9 cellular contexts compared by ENCODE assay signal in the genomic region with DNA sequence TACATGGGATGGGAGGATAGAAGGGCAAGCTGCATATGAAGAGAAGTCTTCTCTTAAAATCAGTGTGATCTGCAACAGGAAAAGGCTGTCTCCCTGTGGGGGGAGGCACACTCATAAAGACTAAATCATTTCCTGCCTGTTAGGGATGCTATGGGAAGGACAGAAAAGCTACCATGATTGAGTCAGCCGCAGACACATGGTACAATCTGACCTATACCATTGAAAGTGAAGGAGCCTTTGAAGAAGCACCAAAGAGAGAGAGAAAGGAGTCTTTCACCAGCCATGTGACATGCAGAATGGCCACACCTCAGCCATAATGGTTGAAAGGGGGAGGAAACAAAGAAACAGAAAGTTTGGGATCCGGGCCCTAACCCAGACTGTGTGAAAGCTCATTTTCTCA. TPM values are rescaled to one million over a fixed set of nuclear protein-coding genes. Genes with fewer than 3 reads are reported as not detected.
A peak's percentile ranks its signal among the peaks of the same experiment; 100 is the strongest.
DNase-seq lines count a peak whose midpoint lies in the region; ATAC-seq and TF ChIP-seq lines count a peak whose summit lies in the region.
"Had no signal": no experiment of that assay in that cellular context is flagged by ENCODE, and none has a peak within 500 bp of the region (broad histone marks: within the 10 kb centered on the region; RNA-seq: fewer than 3 reads in every experiment).

No MANE protein-coding gene starts in this region.

- intact Hi-C loops in CD4-positive, alpha-beta T cell (cut with DNase I, micrococcal nuclease), result loop anchor here in 1 of 2 experiments (2.0 to 5.0 kb wide), 2 partner anchors 15 to 219 kb away; no protein-coding TSS in a partner anchor

- H3K27ac Mint-ChIP-seq in CD4-positive, alpha-beta T cell, result peak overlapping the region; percentile 71

- no peak for TF ChIP-seq CTCF in CD4-positive, alpha-beta T cell (IDR thresholded peaks at IDR 0.05)
- no peak for TF ChIP-seq CTCF in HFF-Myc (IDR thresholded peaks at IDR 0.05; ENCODE audit: low read depth, low read length, missing control alignments)
- no peak for TF ChIP-seq CTCF in foreskin keratinocyte (conservative IDR thresholded peaks at IDR 0.05)

- peak overlapping the region; percentile 23 for H3K27ac ChIP-seq in CD4-positive, alpha-beta T cell (ENCODE audit: low read depth, low read length)
- no peak overlapping the region for H3K27ac ChIP-seq in foreskin keratinocyte

- CTCF ChIA-PET in CD4-positive, alpha-beta T cell (lab: Charles Lee), result interaction anchor here (0.6 to 1.6 kb wide), 4 partner anchors 10 to 29 kb away, joined by 3 to 6 read pairs (median 3); a partner anchor contains a TSS

- H3K36me3 Mint-ChIP-seq in CD4-positive, alpha-beta T cell (ENCODE audit: low read depth), result peaks cover 68% of the 10 kb centered on the region

- H3K4me1 Mint-ChIP-seq in CD4-positive, alpha-beta T cell (ENCODE audit: low read depth), result peaks cover 84% of the 10 kb centered on the region

- DNase-seq in CD4-positive, alpha-beta T cell, result peak in 1 of 10 experiments; percentile 33
- DNase-seq in HFF-Myc (ENCODE audit: extremely low read depth, low read depth) (peak; percentile 25), foreskin keratinocyte (peak; percentile 22 to 59), hypothalamus (lab: John Stamatoyannopoulos, UW) (no peak), middle frontal gyrus (ENCODE audit: extremely low spot score, low spot score) (no peak)
- peak; percentile 51 for DNase-seq in activated CD4-positive, alpha-beta T cell treated with anti-CD3 and anti-CD28 coated beads for 48 hours

- H3K27me3 Mint-ChIP-seq in CD4-positive, alpha-beta T cell, result no peaks in the 10 kb centered on the region

- H3K9me3 ChIP-seq in CD4-positive, alpha-beta T cell (ENCODE audit: control insufficient read depth, low read length), result no peaks in the 10 kb centered on the region

- no peaks in the 10 kb centered on the region for H3K9me3 Mint-ChIP-seq in CD4-positive, alpha-beta T cell
- H3K9me3 Mint-ChIP-seq: nephron had no signal

- POLR2A ChIA-PET in CD4-positive, alpha-beta T cell (lab: Charles Lee), result interaction anchor here (0.6 to 3.4 kb wide), 3 partner anchors 23 to 560 kb away, joined by 3 to 52 read pairs (median 4); a partner anchor contains a TSS

- H3K4me1 ChIP-seq in foreskin keratinocyte, result peaks cover 14% of the 10 kb centered on the region

- peak overlapping the region; percentile 57 for H3K4me3 Mint-ChIP-seq in CD4-positive, alpha-beta T cell
- H3K4me3 Mint-ChIP-seq: nephron had no signal

- H3K4me3 ChIP-seq in HFF-Myc (replicated peaks; ENCODE audit: low read depth, low read length), result no peak overlapping the region

- H3K27me3 ChIP-seq in CD4-positive, alpha-beta T cell (ENCODE audit: control insufficient read depth, insufficient read depth, low read length), result no peaks in the 10 kb centered on the region
- no peaks in the 10 kb centered on the region for H3K27me3 ChIP-seq in foreskin keratinocyte

- peak; percentile 47 for ATAC-seq in CD4-positive, alpha-beta T cell (ENCODE audit: poor library complexity)
- ATAC-seq in foreskin keratinocyte (peak; percentile 80), GM21526 (IDR thresholded peaks at IDR 0.05; ENCODE audit: low FRiP score, unreplicated experiment) (no peak), HG02678 (IDR thresholded peaks at IDR 0.05; ENCODE audit: unreplicated experiment) (no peak)

RNA-seq across cellular contexts. Expression of a gene that starts 29.1 kb away (rescaled TPM):
- total RNA-seq in CD4-positive, alpha-beta T cell, result 10 to 100 TPM; 56.6 to 60.6 TPM
- total RNA-seq in foreskin keratinocyte, result 81.0 and 90.2 TPM in 2 replicates
- polyA plus RNA-seq in foreskin keratinocyte, result 42.0 and 42.5 TPM in 2 replicates

Comparison
In these comparisons a context has a peak if more than half of its experiments do, and no peak if none do; other contexts are left out.
1. ATAC-seq: peak in CD4-positive, alpha-beta T cell (single experiment) and foreskin keratinocyte (single experiment); none in GM21526 (single experiment) and HG02678 (single experiment).
2. DNase-seq: peak in HFF-Myc (single experiment), activated CD4-positive, alpha-beta T cell treated with anti-CD3 and anti-CD28 coated beads for 48 hours (single experiment) and foreskin keratinocyte (2 of 2); none in hypothalamus (0 of 51) and middle frontal gyrus (single experiment).